Comparison of ENCODE assay signal across 1 cellular context in genomic region chr19:8323781-8324185, GRCh38.
TF ChIP-seq lines count a peak whose summit lies in the region.

No MANE protein-coding gene starts in this region.

TF ChIP-seq in IMR-90, 13 proteins besides CTCF, POLR2A, EP300 and RAD21:
- TF ChIP-seq CEBPB (IDR thresholded peaks at IDR 0.05; ENCODE audit: low read depth, low read length) (no peak), FOS (IDR thresholded peaks at IDR 0.05; ENCODE audit: low read depth, low read length) (no peak), CHD1 (IDR thresholded peaks at IDR 0.05; ENCODE audit: low read depth, low read length) (no peak), NFE2L2 (IDR thresholded peaks at IDR 0.05; ENCODE audit: low read depth, low read length) (no peak), SMC3 (IDR thresholded peaks at IDR 0.05; ENCODE audit: low read depth, low read length) (no peak), MAFK (IDR thresholded peaks at IDR 0.05; ENCODE audit: low read depth, low read length) (no peak), ELK1 (IDR thresholded peaks at IDR 0.05; ENCODE audit: borderline replicate concordance, low read depth, low read length) (no peak)
